ENCODE assay signal across 1 cellular context in genomic region chr17:81386646-81387234, GRCh38.
TF ChIP-seq lines count a peak whose summit lies in the region.

No MANE protein-coding gene starts in this region.

TF ChIP-seq in HepG2, 621 proteins besides CTCF, POLR2A, EP300 and RAD21 (continued from another document and continues in another):
- no peak for TF ChIP-seq MLX (CRISPR knock-in tag; IDR thresholded peaks at IDR 0.05)
- no peak for TF ChIP-seq ZBTB21 (CRISPR knock-in tag; IDR thresholded peaks at IDR 0.05)
- TF ChIP-seq HINFP (CRISPR knock-in tag; IDR thresholded peaks at IDR 0.05; ENCODE audit: low read depth): no peak
- TF ChIP-seq ZNF20 (CRISPR knock-in tag; IDR thresholded peaks at IDR 0.05): no peak
- peak; percentile 27; the same call in 1 of the 2 replicates for TF ChIP-seq SALL2 (CRISPR knock-in tag; IDR thresholded peaks at IDR 0.05)
- no peak for TF ChIP-seq ZNF558 (CRISPR knock-in tag; IDR thresholded peaks at IDR 0.05; ENCODE audit: borderline replicate concordance)
- TF ChIP-seq BRF2 (CRISPR knock-in tag; IDR thresholded peaks at IDR 0.05): no peak
- no peak for TF ChIP-seq FOXM1 (CRISPR knock-in tag; IDR thresholded peaks at IDR 0.05)
- 0 out of 2 replicates have a peak, but pooled peaks have one; percentile 4 for TF ChIP-seq PATZ1 (CRISPR knock-in tag; IDR thresholded peaks at IDR 0.05)
- TF ChIP-seq ZSCAN20 (CRISPR knock-in tag; IDR thresholded peaks at IDR 0.05; ENCODE audit: borderline replicate concordance): 0 out of 2 replicates have a peak, but pooled peaks have one; percentile 40
- TF ChIP-seq ZNF572 (CRISPR knock-in tag; IDR thresholded peaks at IDR 0.05): no peak
- TF ChIP-seq ZNF768 (CRISPR knock-in tag; IDR thresholded peaks at IDR 0.05): peak; percentile 9
- TF ChIP-seq ZNF850 (CRISPR knock-in tag; conservative IDR thresholded peaks at IDR 0.05): no peak
- no peak for TF ChIP-seq NR1H2 (CRISPR knock-in tag; IDR thresholded peaks at IDR 0.05; ENCODE audit: borderline replicate concordance, low read depth)
- no peak for TF ChIP-seq PRDM4 (CRISPR knock-in tag; IDR thresholded peaks at IDR 0.05; ENCODE audit: borderline replicate concordance)
- no peak for TF ChIP-seq NCOR1 (IDR thresholded peaks at IDR 0.05; ENCODE audit: borderline replicate concordance, low read length)
- TF ChIP-seq ZNF615 (CRISPR knock-in tag; IDR thresholded peaks at IDR 0.05; ENCODE audit: borderline replicate concordance): no peak
- TF ChIP-seq PHF20 (CRISPR knock-in tag; IDR thresholded peaks at IDR 0.05): no peak
- 0 out of 2 replicates have a peak, but pooled peaks have one; percentile 26 for TF ChIP-seq ZNF543 (CRISPR knock-in tag; IDR thresholded peaks at IDR 0.05)
- no peak for TF ChIP-seq ATF4 (CRISPR knock-in tag; IDR thresholded peaks at IDR 0.05)
- no peak for TF ChIP-seq ZBTB4 (CRISPR knock-in tag; IDR thresholded peaks at IDR 0.05; ENCODE audit: borderline replicate concordance)
- TF ChIP-seq ZC3H13 (CRISPR knock-in tag; IDR thresholded peaks at IDR 0.05): peak; percentile 66; the same call in 1 of the 2 replicates
- TF ChIP-seq JARID2 (CRISPR knock-in tag; IDR thresholded peaks at IDR 0.05; ENCODE audit: insufficient replicate concordance): no peak
- no peak for TF ChIP-seq MATR3 (CRISPR knock-in tag; IDR thresholded peaks at IDR 0.05)
- TF ChIP-seq ETV6 (CRISPR knock-in tag; conservative IDR thresholded peaks at IDR 0.05): no peak
- TF ChIP-seq HDAC1 (CRISPR knock-in tag; IDR thresholded peaks at IDR 0.05): no peak
- TF ChIP-seq PAF1 (CRISPR knock-in tag; IDR thresholded peaks at IDR 0.05): no peak
- no peak for TF ChIP-seq RELA (CRISPR knock-in tag; IDR thresholded peaks at IDR 0.05)
- TF ChIP-seq FOXP1 (IDR thresholded peaks at IDR 0.05): no peak
- no peak for TF ChIP-seq FOXP1 (CRISPR knock-in tag; IDR thresholded peaks at IDR 0.05)
- no peak for TF ChIP-seq ZNF672 (CRISPR knock-in tag; IDR thresholded peaks at IDR 0.05)
- TF ChIP-seq ZBTB26 (CRISPR knock-in tag; IDR thresholded peaks at IDR 0.05; ENCODE audit: borderline replicate concordance): no peak
- TF ChIP-seq HMGXB3 (CRISPR knock-in tag; IDR thresholded peaks at IDR 0.05; ENCODE audit: borderline replicate concordance): no peak
- no peak for TF ChIP-seq SNAPC5 (CRISPR knock-in tag; IDR thresholded peaks at IDR 0.05; ENCODE audit: borderline replicate concordance)
- no peak for TF ChIP-seq PTBP1 (IDR thresholded peaks at IDR 0.05; ENCODE audit: low read depth, low read length, poor library complexity, severe bottlenecking)
- no peak for TF ChIP-seq DNMT3B (CRISPR knock-in tag; conservative IDR thresholded peaks at IDR 0.05)
- no peak for TF ChIP-seq ARID5B (CRISPR knock-in tag; IDR thresholded peaks at IDR 0.05)
